8 cellular contexts compared by ENCODE assay signal in genomic region chr11:59135648-59136461, GRCh38. TPM values are rescaled to one million over a fixed set of nuclear protein-coding genes. Genes with fewer than 3 reads are reported as not detected.
DNase-seq lines count a peak whose midpoint lies in the region; ATAC-seq, FAIRE-seq and TF ChIP-seq lines count a peak whose summit lies in the region.

No MANE protein-coding gene starts in this region.

- in situ Hi-C loops in gastrocnemius medialis (cut with MboI; ENCODE audit: low sequenced_read_pairs in 4 of 4), result loop anchor here (25.0 kb wide), 3 partner anchors 474 to 574 kb away; no protein-coding TSS in a partner anchor

- FAIRE-seq in GM12891 (lab: Jason Lieb, UNC), result peak; percentile 88

- TF ChIP-seq POLR2A in GM12891 (IDR thresholded peaks at IDR 0.05; ENCODE audit: low read depth, low read length), result no peak
- TF ChIP-seq POLR2A in gastrocnemius medialis (IDR thresholded peaks at IDR 0.05), result no peak

- no peaks in the 10 kb centered on the region for H3K79me2 ChIP-seq in hepatocyte

- no peak overlapping the region for H3K4me3 ChIP-seq in hepatocyte
- peak overlapping the region in 2 of 4 donors; percentile 29 to 30 for H3K4me3 ChIP-seq in gastrocnemius medialis

- intact Hi-C loops in gastrocnemius medialis (cut with DNase I; ENCODE audit: low total_unique reads), result loop anchor here (1.0 kb wide), 2 partner anchors 39 to 83 kb away; no protein-coding TSS in a partner anchor

- H3K27ac ChIP-seq in hepatocyte (peak overlapping the region; percentile 88), gastrocnemius medialis (no peak overlapping the region)

- H3K4me1 ChIP-seq in hepatocyte (ENCODE audit: insufficient read depth) (no peaks in the 10 kb centered on the region), gastrocnemius medialis (no peaks in the 10 kb centered on the region)

- H4K20me1 ChIP-seq in hepatocyte (ENCODE audit: insufficient read depth, poor library complexity, severe bottlenecking), result no peaks in the 10 kb centered on the region

- peak overlapping the region; percentile 81 for H3K4me2 ChIP-seq in hepatocyte

- H3K27me3 ChIP-seq in hepatocyte, result no peaks in the 10 kb centered on the region
- H3K27me3 ChIP-seq in gastrocnemius medialis, result no peaks in the 10 kb centered on the region

- 17% methylated on average over 20 of the region's 20 CpGs for WGBS in hepatocyte (ENCODE audit: low lambda C conversion rate, missing lambda C conversion rate)

- peak overlapping the region; percentile 85 for H2AFZ ChIP-seq in hepatocyte

- TF ChIP-seq CTCF in hepatocyte (IDR thresholded peaks at IDR 0.05; ENCODE audit: poor library complexity) (peak; percentile 99), gastrocnemius medialis (IDR thresholded peaks at IDR 0.05 in 4 of 5, conservative IDR thresholded peaks at IDR 0.05 in 1 of 5) (peak; percentile 72 to 95 (median 86))

- no peaks in the 10 kb centered on the region for H3K9me3 ChIP-seq in hepatocyte (ENCODE audit: low read depth)
- H3K9me3 ChIP-seq in gastrocnemius medialis, result no peaks in the 10 kb centered on the region

- H3K9me2 ChIP-seq in hepatocyte (replicated peaks; ENCODE audit: insufficient read depth), result no peaks in the 10 kb centered on the region

- H3K36me3 ChIP-seq in hepatocyte (replicated peaks; ENCODE audit: insufficient read depth, low read depth) (no peaks in the 10 kb centered on the region), gastrocnemius medialis (no peaks in the 10 kb centered on the region)

- peak; percentile 98 for ATAC-seq in HG02623 (IDR thresholded peaks at IDR 0.05; ENCODE audit: unreplicated experiment)
- ATAC-seq in gastrocnemius medialis, result peak; percentile 68 to 87

- DNase-seq in GM12891 (ENCODE audit: insufficient read length, low spot score) (peak; percentile 65), NCI-H1092 (lab: John Stamatoyannopoulos, UW) (peak; percentile 79), T-helper 2 cell (peak; percentile 68 to 88 (median 78)), amniotic stem cell (lab: John Stamatoyannopoulos, UW) (peak; percentile 42), hepatocyte (ENCODE audit: low spot score) (peak; percentile 91), gastrocnemius medialis (peak; percentile 26 to 49), NCI-H1436 treated with DMSO at 0.1 percent for 48 hours (lab: John Stamatoyannopoulos, UW) (no peak)

TF ChIP-seq in GM12891, 5 proteins besides CTCF, POLR2A, EP300 and RAD21:
- TF ChIP-seq POLR2AphosphoS5 (IDR thresholded peaks at IDR 0.05; ENCODE audit: low read depth, low read length) (no peak), POU2F2 (IDR thresholded peaks at IDR 0.05; ENCODE audit: low read depth, low read length) (0 out of 2 replicates have a peak, but pooled peaks have one; percentile 55)

RNA-seq across cellular contexts. Expression of gene FAM111A, which starts 6.8 kb away (rescaled TPM):
- 26.8 TPM for polyA plus RNA-seq in GM12891 (2012; ENCODE audit: low read depth, missing spikeins)
- total RNA-seq in hepatocyte (36.8 and 43.2 TPM in 2 replicates), gastrocnemius medialis (1 to 10 TPM; 2.0 to 7.0 (median 3.7) TPM)
- polyA plus RNA-seq in hepatocyte, result 16.8 and 20.0 TPM in 2 replicates

RNA-seq across cellular contexts. Expression of gene FAM111B, which starts 28.8 kb away (rescaled TPM):
- 24.7 TPM for polyA plus RNA-seq in GM12891 (2012; ENCODE audit: low read depth, missing spikeins)
- total RNA-seq in hepatocyte, result 4.2 and 5.4 TPM in 2 replicates
- 1.8 and 2.2 TPM in 2 replicates for polyA plus RNA-seq in hepatocyte
- total RNA-seq in gastrocnemius medialis, result under 1 TPM in 1 of 4 donors, not detected in 3; 0.31 TPM

RNA-seq across cellular contexts. Expression of gene DTX4, which starts 36.1 kb away (rescaled TPM):
- polyA plus RNA-seq in GM12891 (2012; ENCODE audit: low read depth, missing spikeins), result 24.8 TPM
- total RNA-seq in hepatocyte (26.2 and 27.5 TPM in 2 replicates), gastrocnemius medialis (under 1 TPM; 0.15 to 0.91 (median 0.47) TPM)
- 13.6 and 15.4 TPM in 2 replicates for polyA plus RNA-seq in hepatocyte

RNA-seq across cellular contexts. Expression of gene GLYATL1B, which starts 49.7 kb away (rescaled TPM):
- 0.37 TPM for polyA plus RNA-seq in GM12891 (2012; ENCODE audit: low read depth, missing spikeins)
- total RNA-seq in hepatocyte (not detected in 2 replicates), gastrocnemius medialis (not detected)
- polyA plus RNA-seq in hepatocyte, result 0.28 TPM in 1 of 2 replicates, not detected in the other

Comparison
In these comparisons a context has a peak if more than half of its experiments do, and no peak if none do; other contexts are left out.
1. RNA of gene DTX4, which starts 36.1 kb away (total RNA-seq): 26.2 to 27.5 TPM in hepatocyte; 0.15 to 0.91 TPM in gastrocnemius medialis; every median in the first group is over 10 times any median in the second.